ENCODE assay signal across 21 cellular contexts in the genomic region with DNA sequence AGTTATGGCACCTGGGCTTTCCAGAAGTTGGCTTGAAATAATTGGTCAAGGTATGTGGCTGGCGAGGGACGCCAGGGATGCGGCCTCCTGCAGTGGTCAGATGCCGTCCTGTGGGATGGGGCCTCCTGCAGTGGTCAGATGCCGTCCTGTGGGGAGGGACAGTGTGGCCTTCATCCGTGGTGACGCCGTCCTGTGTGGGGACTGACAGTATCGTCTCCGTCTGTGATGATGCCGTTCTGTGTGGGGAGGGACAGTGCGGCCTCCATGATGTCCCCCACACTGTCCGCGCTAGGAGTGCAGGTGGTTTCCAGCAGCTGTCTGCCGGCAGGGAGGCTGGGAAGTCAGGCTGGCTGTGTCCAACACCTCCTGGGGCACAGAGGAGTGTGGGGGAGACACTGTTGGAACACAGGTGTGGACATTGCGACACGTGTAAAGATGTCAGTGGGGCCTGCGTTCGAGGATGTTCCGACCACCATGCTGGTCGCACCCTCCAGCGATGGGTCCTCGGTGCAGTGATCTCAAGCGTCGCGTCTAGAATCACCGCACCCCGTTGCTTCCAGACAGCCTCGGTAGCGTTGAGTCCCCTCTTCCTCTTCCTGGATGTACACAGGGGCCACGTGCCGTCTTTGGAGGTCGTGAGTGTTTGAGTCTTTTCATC. TPM values are rescaled to one million over a fixed set of nuclear protein-coding genes. Genes with fewer than 3 reads are reported as not detected.
DNase-seq lines count a peak whose midpoint lies in the region; ATAC-seq and TF ChIP-seq lines count a peak whose summit lies in the region.
"Had no signal": no experiment of that assay in that cellular context is flagged by ENCODE, and none has a peak within 500 bp of the region (broad histone marks: within the 10 kb centered on the region; RNA-seq: fewer than 3 reads in every experiment).

No MANE protein-coding gene starts in this region.

- TF ChIP-seq EP300 in stomach (IDR thresholded peaks at IDR 0.05) = no peak

- no peak for TF ChIP-seq POLR2A in adrenal gland (IDR thresholded peaks at IDR 0.05)
- TF ChIP-seq POLR2A in right lobe of liver (IDR thresholded peaks at IDR 0.05) = no peak
- no peak for TF ChIP-seq POLR2A in stomach (IDR thresholded peaks at IDR 0.05)

- peaks cover 21% of the 10 kb centered on the region for H3K36me3 Mint-ChIP-seq in T-helper 1 cell treated with Interleukin-12 subunit alpha and Interleukin-12 subunit beta and Interleukin-4 antibody, amounts not matched to agents 30 μg/mL and 1 μg/mL, for 36 hours (ENCODE audit: low read depth)
- H3K36me3 Mint-ChIP-seq in activated naive CD4-positive, alpha-beta T cell treated with anti-CD3 and anti-CD28 coated beads for 36 hours (ENCODE audit: low read depth) = no peaks in the 10 kb centered on the region

- H3K27me3 ChIP-seq in adrenal gland = no peaks in the 10 kb centered on the region
- H3K27me3 ChIP-seq in right lobe of liver = no peaks in the 10 kb centered on the region
- H3K27me3 ChIP-seq in stomach = no peaks in the 10 kb centered on the region

- H3K27ac ChIP-seq in adrenal gland (peak overlapping the region in 3 of 5 donors; percentile 38 to 85 (median 59)), right lobe of liver (peak overlapping the region; percentile 73 to 93 (median 92)), stomach (peak overlapping the region; percentile 79 to 85 (median 81))
- H3K27ac ChIP-seq: C4-2B had no signal

- peak overlapping the region; percentile 11 for H3K27ac Mint-ChIP-seq in T-helper 1 cell treated with Interleukin-12 subunit alpha and Interleukin-12 subunit beta and Interleukin-4 antibody, amounts not matched to agents 30 μg/mL and 1 μg/mL, for 36 hours
- no peak overlapping the region for H3K27ac Mint-ChIP-seq in activated naive CD4-positive, alpha-beta T cell treated with anti-CD3 and anti-CD28 coated beads for 36 hours
- H3K27ac Mint-ChIP-seq: activated naive CD8-positive, alpha-beta T cell treated with anti-CD3 and anti-CD28 coated beads, Interleukin-2, amount 50 U/mL, for 24 hours had no signal

- H3K9me3 Mint-ChIP-seq in T-helper 1 cell treated with Interleukin-12 subunit alpha and Interleukin-12 subunit beta and Interleukin-4 antibody, amounts not matched to agents 30 μg/mL and 1 μg/mL, for 36 hours = peaks cover 12% of the 10 kb centered on the region
- H3K9me3 Mint-ChIP-seq in activated naive CD4-positive, alpha-beta T cell treated with anti-CD3 and anti-CD28 coated beads for 36 hours = no peaks in the 10 kb centered on the region
- H3K9me3 Mint-ChIP-seq: activated naive CD8-positive, alpha-beta T cell treated with anti-CD3 and anti-CD28 coated beads, Interleukin-2, amount 50 U/mL, for 24 hours; activated T-cell treated with anti-CD3 and anti-CD28 coated beads, Interleukin-2, amount 50 U/mL, for 4 hours had no signal

- no peak for DNase-seq in T-helper 1 cell
- no peak for DNase-seq in adrenal gland
- no peak for DNase-seq in right lobe of liver
- no peak for DNase-seq in stomach
- DNase-seq in A172 (ENCODE audit: low spot score) = no peak
- DNase-seq in activated naive CD4-positive, alpha-beta T cell treated with anti-CD3 and anti-CD28 coated beads for 36 hours = no peak
- DNase-seq: 8988T; activated CD4-positive, alpha-beta T cell treated with anti-CD3 and anti-CD28 coated beads, Interleukin-2, amount 50 U/mL, for 4 hours; activated naive CD8-positive, alpha-beta T cell treated with anti-CD3 and anti-CD28 coated beads, Interleukin-2, amount 50 U/mL, for 24 hours; activated T-cell treated with anti-CD3 and anti-CD28 coated beads, Interleukin-2, amount 50 U/mL, for 4 hours; caudate nucleus; DMS153; KBM-7; NCI-H1048; NCI-H2107; NCI-H748 treated with DMSO at 0.1 percent for 48 hours; small intestine; stimulated activated CD4-positive, alpha-beta T cell treated with anti-CD3 and anti-CD28 coated beads, Interleukin-4, amount 100 ng/mL, for 24 hours had no signal

- CTCF ChIA-PET in activated naive CD4-positive, alpha-beta T cell treated with anti-CD3 and anti-CD28 coated beads for 36 hours (lab: Charles Lee) = no interaction called here

- intact Hi-C loops in adrenal gland (cut with DNase I) = no loop called here
- intact Hi-C loops in right lobe of liver (cut with DNase I) = no loop called here
- intact Hi-C loops in stomach (cut with DNase I; ENCODE audit: low total_unique reads) = no loop called here
- intact Hi-C loops in activated naive CD4-positive, alpha-beta T cell treated with anti-CD3 and anti-CD28 coated beads for 36 hours (cut with micrococcal nuclease) = no loop called here

- H3K4me1 ChIP-seq in adrenal gland (replicated peaks in 1 of 2) (peaks cover 7 to 65% of the 10 kb centered on the region in 2 donors), right lobe of liver (peaks cover 0 to 46% (median 20%) of the 10 kb centered on the region in 4 donors), stomach (peaks cover 73 to 100% (median 89%) of the 10 kb centered on the region in 4 donors)

- H3K4me3 ChIP-seq in adrenal gland (no peak overlapping the region), right lobe of liver (no peak overlapping the region), stomach (no peak overlapping the region)

- no peaks in the 10 kb centered on the region for H3K36me3 ChIP-seq in adrenal gland (replicated peaks in 1 of 2)
- H3K36me3 ChIP-seq in right lobe of liver = no peaks in the 10 kb centered on the region
- no peaks in the 10 kb centered on the region for H3K36me3 ChIP-seq in stomach

- WGBS in adrenal gland, 4 donors = 88 to 95% (median 93%) methylated on average over 31 to 33 of the region's 33 CpGs
- WGBS in right lobe of liver (ENCODE audit: insufficient coverage, low coverage, low lambda C conversion rate, missing lambda C conversion rate) = 97% methylated on average over 7 of the region's 33 CpGs
- 93 to 96% (median 94%) methylated on average over 20 to 33 of the region's 33 CpGs for WGBS in stomach, 5 donors

- no peak overlapping the region for H3K4me3 Mint-ChIP-seq in T-helper 1 cell treated with Interleukin-12 subunit alpha and Interleukin-12 subunit beta and Interleukin-4 antibody, amounts not matched to agents 30 μg/mL and 1 μg/mL, for 36 hours
- H3K4me3 Mint-ChIP-seq in activated naive CD4-positive, alpha-beta T cell treated with anti-CD3 and anti-CD28 coated beads for 36 hours = no peak overlapping the region
- H3K4me3 Mint-ChIP-seq: activated naive CD8-positive, alpha-beta T cell treated with anti-CD3 and anti-CD28 coated beads, Interleukin-2, amount 50 U/mL, for 24 hours; activated T-cell treated with anti-CD3 and anti-CD28 coated beads, Interleukin-2, amount 50 U/mL, for 4 hours had no signal

- H3K27me3 Mint-ChIP-seq in T-helper 1 cell treated with Interleukin-12 subunit alpha and Interleukin-12 subunit beta and Interleukin-4 antibody, amounts not matched to agents 30 μg/mL and 1 μg/mL, for 36 hours (ENCODE audit: low read depth) = peaks cover 5% of the 10 kb centered on the region
- H3K27me3 Mint-ChIP-seq in activated naive CD4-positive, alpha-beta T cell treated with anti-CD3 and anti-CD28 coated beads for 36 hours (ENCODE audit: low read depth) = no peaks in the 10 kb centered on the region

- no peak for TF ChIP-seq CTCF in adrenal gland (IDR thresholded peaks at IDR 0.05)
- no peak for TF ChIP-seq CTCF in right lobe of liver (IDR thresholded peaks at IDR 0.05)
- TF ChIP-seq CTCF in stomach (IDR thresholded peaks at IDR 0.05) = no peak

- H3K9me3 ChIP-seq in adrenal gland (replicated peaks in 1 of 3) (no peaks in the 10 kb centered on the region), right lobe of liver (no peaks in the 10 kb centered on the region), stomach (no peaks in the 10 kb centered on the region)

- H3K4me1 Mint-ChIP-seq in T-helper 1 cell treated with Interleukin-12 subunit alpha and Interleukin-12 subunit beta and Interleukin-4 antibody, amounts not matched to agents 30 μg/mL and 1 μg/mL, for 36 hours (ENCODE audit: low read depth) = peaks cover 45% of the 10 kb centered on the region
- H3K4me1 Mint-ChIP-seq in activated naive CD4-positive, alpha-beta T cell treated with anti-CD3 and anti-CD28 coated beads for 36 hours (ENCODE audit: low read depth) = peaks cover 79% of the 10 kb centered on the region

- no peak for ATAC-seq in right lobe of liver
- no peak for ATAC-seq in HG02678 (IDR thresholded peaks at IDR 0.05; ENCODE audit: unreplicated experiment)
- ATAC-seq: activated naive CD8-positive, alpha-beta T cell treated with anti-CD3 and anti-CD28 coated beads, Interleukin-2, amount 50 U/mL, for 24 hours; activated T-cell treated with anti-CD3 and anti-CD28 coated beads, Interleukin-2, amount 50 U/mL, for 4 hours had no signal

RNA-seq across cellular contexts. Expression of gene INPP5A, which starts 52.6 kb away (rescaled TPM):
- total RNA-seq in adrenal gland (10 to 100 TPM; 25.9 to 62.9 (median 42.6) TPM), right lobe of liver (10 to 100 TPM; 12.5 to 24.6 (median 16.9) TPM), stomach (10 to 100 TPM; 30.4 to 72.3 (median 50.6) TPM)
- polyA plus RNA-seq in adrenal gland (10 to 100 TPM; 13.5 to 15.3 (median 14.1) TPM), stomach (10 to 100 TPM; 17.2 to 22.1 (median 21.8) TPM)
- total RNA-seq in A172 (2014; rRNA removed; shearing (Covaris generic)) = 13.1 and 15.7 TPM in 2 replicates
- 10 to 100 TPM; 17.3 to 19.5 TPM for total RNA-seq in activated naive CD4-positive, alpha-beta T cell treated with anti-CD3 and anti-CD28 coated beads for 36 hours
